In genomic region chr5:178419196-178419595, GRCh38 we compare ENCODE assay signal across 20 cellular contexts.
"Had no signal": no experiment of that assay in that cellular context is flagged by ENCODE, and none has a peak within 500 bp of the region (broad histone marks: within the 10 kb centered on the region; RNA-seq: fewer than 3 reads in every experiment).

No MANE protein-coding gene starts in this region.

- H3K9me3 ChIP-seq: breast epithelium, esophagus squamous epithelium, lower lobe of right lung, prostate gland had no signal

- H3K4me1 ChIP-seq: breast epithelium, esophagus squamous epithelium, prostate gland had no signal

- ATAC-seq: activated CD4-positive, CD25-positive, alpha-beta regulatory T cell treated with anti-CD3 and anti-CD28 coated beads, Interleukin-2, amount 50 U/mL, for 24 hours; activated CD8-positive, alpha-beta T cell treated with anti-CD3 and anti-CD28 coated beads, Interleukin-2, amount 10 ng/mL, durations not matched to agents 7 days and 5 days; activated T-cell treated with anti-CD3 and anti-CD28 coated beads, Interleukin-2, amount 50 U/mL, for 4 hours; left colon; lower lobe of right lung; natural killer cell treated with Interleukin-12 subunit alpha and Interleukin-12 subunit beta and Interleukin-15 and Interleukin-18, amount 100 ng/mL, for 72 hours; right cardiac atrium had no signal

- H3K27ac ChIP-seq: breast epithelium, esophagus squamous epithelium, lower lobe of right lung, prostate gland, skin epidermis had no signal

- H3K36me3 ChIP-seq: breast epithelium, esophagus squamous epithelium, lower lobe of right lung, prostate gland had no signal

- DNase-seq: activated CD4-positive, alpha-beta T cell treated with anti-CD3 and anti-CD28 coated beads, Interleukin-2, amount 10 ng/mL, durations not matched to agents 7 days and 5 days; activated CD8-positive, alpha-beta T cell treated with anti-CD3 and anti-CD28 coated beads, Interleukin-2, amount 10 ng/mL, durations not matched to agents 7 days and 5 days; activated effector memory CD4-positive, alpha-beta T cell treated with Interleukin-2 at 50 U/mL for 16 hours; activated naive CD4-positive, alpha-beta T cell treated with anti-CD3 and anti-CD28 coated beads, Interleukin-2, amount 10 ng/mL, durations not matched to agents 7 days and 5 days; activated T-cell treated with anti-CD3 and anti-CD28 coated beads, Interleukin-2, amount 50 U/mL, for 4 hours; cerebellar nuclear complex; effector CD8-positive, alpha-beta T cell; esophagus squamous epithelium; left colon; lower lobe of right lung; right cardiac atrium; stimulated activated CD4-positive, alpha-beta T cell treated with anti-CD3 and anti-CD28 coated beads, Interleukin-15, amount 100 ng/mL, for 24 hours; stimulated activated CD4-positive, alpha-beta T cell treated with anti-CD3 and anti-CD28 coated beads, Interleukin-2, amount 100 ng/mL, for 48 hours; trophoblast cell had no signal

- H3K4me3 ChIP-seq: breast epithelium, esophagus squamous epithelium, lower lobe of right lung, prostate gland, skin epidermis had no signal

- H3K27me3 ChIP-seq: breast epithelium had no signal

- FAIRE-seq: astrocyte had no signal
